22 cellular contexts compared by ENCODE assay signal in genomic region chr2:96810783-96811192, GRCh38. TPM values are rescaled to one million over a fixed set of nuclear protein-coding genes. Genes with fewer than 3 reads are reported as not detected.
DNase-seq lines count a peak whose midpoint lies in the region; ATAC-seq, FAIRE-seq and TF ChIP-seq lines count a peak whose summit lies in the region.
"Had no signal": no experiment of that assay in that cellular context is flagged by ENCODE, and none has a peak within 500 bp of the region (broad histone marks: within the 10 kb centered on the region; RNA-seq: fewer than 3 reads in every experiment).

No MANE protein-coding gene starts in this region.

- H3K4me3 Mint-ChIP-seq in stimulated activated effector memory CD8-positive, alpha-beta T cell treated with anti-CD3 and anti-CD28 coated beads, Interleukin-12 subunit alpha, Interleukin-12 subunit beta, amount 100 ng/mL, for 72 hours = no peak overlapping the region
- H3K4me3 Mint-ChIP-seq in immature natural killer cell = no peak overlapping the region
- H3K4me3 Mint-ChIP-seq: brain, neural crest cell had no signal

- no peak for TF ChIP-seq CTCF in right atrium auricular region (IDR thresholded peaks at IDR 0.05)

- peaks cover 4 to 12% (median 10%) of the 10 kb centered on the region in 3 donors for H3K27me3 Mint-ChIP-seq in immature natural killer cell (ENCODE audit: low read depth in 3 of 3)

- ATAC-seq in Right ventricle myocardium superior (ENCODE audit: poor library complexity) = peak; percentile 2
- no peak for ATAC-seq in stimulated activated effector memory CD8-positive, alpha-beta T cell treated with anti-CD3 and anti-CD28 coated beads, Interleukin-12 subunit alpha, Interleukin-12 subunit beta, amount 100 ng/mL, for 72 hours
- ATAC-seq: upper lobe of right lung had no signal

- H3K9me3 ChIP-seq in right atrium auricular region = no peaks in the 10 kb centered on the region
- H3K9me3 ChIP-seq: upper lobe of right lung had no signal

- peak overlapping the region; percentile 59 to 64 for H3K27ac ChIP-seq in right atrium auricular region
- H3K27ac ChIP-seq: HL-60, upper lobe of right lung had no signal

- H3K4me1 Mint-ChIP-seq in stimulated activated effector memory CD8-positive, alpha-beta T cell treated with anti-CD3 and anti-CD28 coated beads, Interleukin-12 subunit alpha, Interleukin-12 subunit beta, amount 100 ng/mL, for 72 hours = peaks cover 48% of the 10 kb centered on the region
- peaks cover 43 to 48% of the 10 kb centered on the region in 2 donors for H3K4me1 Mint-ChIP-seq in immature natural killer cell

- no peaks in the 10 kb centered on the region for H3K9me3 Mint-ChIP-seq in stimulated activated effector memory CD8-positive, alpha-beta T cell treated with anti-CD3 and anti-CD28 coated beads, Interleukin-12 subunit alpha, Interleukin-12 subunit beta, amount 100 ng/mL, for 72 hours
- H3K9me3 Mint-ChIP-seq in immature natural killer cell = no peaks in the 10 kb centered on the region
- H3K9me3 Mint-ChIP-seq: neural crest cell had no signal

- intact Hi-C loops in Right ventricle myocardium superior (cut with DNase I) = no loop called here
- intact Hi-C loops in cardiac septum (cut with DNase I) = no loop called here

- peaks cover 6% of the 10 kb centered on the region for H3K36me3 ChIP-seq in right atrium auricular region

- H3K4me1 ChIP-seq in right atrium auricular region = peaks cover 0 to 36% of the 10 kb centered on the region in 2 donors

- H3K27ac Mint-ChIP-seq in stimulated activated effector memory CD8-positive, alpha-beta T cell treated with anti-CD3 and anti-CD28 coated beads, Interleukin-12 subunit alpha, Interleukin-12 subunit beta, amount 100 ng/mL, for 72 hours = peak overlapping the region; percentile 58
- H3K27ac Mint-ChIP-seq in immature natural killer cell = peak overlapping the region in 3 of 6 donors; percentile 26 to 72 (median 32)

- H3K4me3 ChIP-seq in right atrium auricular region = no peak overlapping the region
- H3K4me3 ChIP-seq: upper lobe of right lung had no signal

- H3K36me3 Mint-ChIP-seq in stimulated activated effector memory CD8-positive, alpha-beta T cell treated with anti-CD3 and anti-CD28 coated beads, Interleukin-12 subunit alpha, Interleukin-12 subunit beta, amount 100 ng/mL, for 72 hours = peaks cover 20% of the 10 kb centered on the region
- H3K36me3 Mint-ChIP-seq in immature natural killer cell = peaks cover 0 to 9% (median 2%) of the 10 kb centered on the region in 3 donors

- H3K27me3 ChIP-seq in right atrium auricular region = no peaks in the 10 kb centered on the region
- H3K27me3 ChIP-seq: upper lobe of right lung had no signal

- FAIRE-seq in RCC 7860 (lab: Jason Lieb, UNC) = no peak
- FAIRE-seq: GM18507 had no signal

- DNase-seq in Right ventricle myocardium superior (no peak), cardiac septum (ENCODE audit: low spot score) (no peak), right atrium auricular region (ENCODE audit: low spot score) (no peak), immature natural killer cell (no peak), RCC 7860 (ENCODE audit: low spot score) (no peak)
- DNase-seq in stimulated activated effector memory CD8-positive, alpha-beta T cell treated with anti-CD3 and anti-CD28 coated beads, Interleukin-12 subunit alpha, Interleukin-12 subunit beta, amount 100 ng/mL, for 72 hours (ENCODE audit: low spot score in 2 of 2) = no peak
- DNase-seq: 8988T; activated CD4-positive, alpha-beta T cell treated with anti-CD3 and anti-CD28 coated beads for 48 hours; activated naive CD4-positive, alpha-beta T cell; activated T-cell treated with anti-CD3 and anti-CD28 coated beads, Interleukin-2, amount 50 U/mL, for 48 hours; effector CD8-positive, alpha-beta T cell; erythroblast; GDM1; hippocampal formation; NCI-H1092 treated with DMSO at 0.1 percent for 48 hours; NCI-H187 treated with DMSO at 0.1 percent for 48 hours; NCI-H526 treated with DMSO at 0.1 percent for 48 hours; upper lobe of right lung had no signal

RNA-seq across cellular contexts. Expression of gene CNNM3, which starts 5.3 kb away (rescaled TPM):
- total RNA-seq in Right ventricle myocardium superior (13.5 TPM), cardiac septum (10.7 TPM), right atrium auricular region (1 to 10 TPM; 4.2 to 7.9 TPM)
- polyA plus RNA-seq in immature natural killer cell = 10 to 100 TPM in 1 of 3 donors, 1 to 10 TPM in 2; 5.5 to 11.0 (median 9.9) TPM

RNA-seq across cellular contexts. Expression of gene ANKRD23, which starts 33.0 kb away (rescaled TPM):
- total RNA-seq in Right ventricle myocardium superior = 10.6 TPM
- 10.6 TPM for total RNA-seq in cardiac septum
- 10 to 100 TPM in 1 of 2 donors, 1 to 10 TPM in 1; 9.3 to 23.0 TPM for total RNA-seq in right atrium auricular region
- polyA plus RNA-seq in immature natural killer cell = 1 to 10 TPM in 1 of 3 donors, not detected in 2; 1.3 TPM

RNA-seq across cellular contexts. Expression of gene ANKRD39, which starts 47.0 kb away (rescaled TPM):
- total RNA-seq in Right ventricle myocardium superior (14.6 TPM), cardiac septum (15.2 TPM), right atrium auricular region (10 to 100 TPM in 1 of 2 donors, 1 to 10 TPM in 1; 8.7 to 12.2 TPM)
- 10 to 100 TPM; 27.0 to 68.3 (median 41.2) TPM for polyA plus RNA-seq in immature natural killer cell

RNA-seq across cellular contexts. Expression of gene CNNM4, which starts 50.1 kb away (rescaled TPM):
- 31.4 TPM for total RNA-seq in Right ventricle myocardium superior
- total RNA-seq in cardiac septum = 36.8 TPM
- total RNA-seq in right atrium auricular region = 10 to 100 TPM; 22.1 to 22.2 TPM
- polyA plus RNA-seq in immature natural killer cell = 1 to 10 TPM; 1.2 to 3.9 (median 2.6) TPM

RNA-seq across cellular contexts. Expression of gene SEMA4C, which starts 59.1 kb away (rescaled TPM):
- 18.2 TPM for total RNA-seq in Right ventricle myocardium superior
- total RNA-seq in cardiac septum = 25.6 TPM
- total RNA-seq in right atrium auricular region = 10 to 100 TPM; 12.0 to 23.3 TPM
- 10 to 100 TPM in 1 of 3 donors, 1 to 10 TPM in 2; 3.1 to 11.5 (median 4.8) TPM for polyA plus RNA-seq in immature natural killer cell
